In genomic region chr16:17261197-17261858, GRCh38 we compare ENCODE assay signal across 22 cellular contexts.
DNase-seq lines count a peak whose midpoint lies in the region; ATAC-seq, FAIRE-seq and TF ChIP-seq lines count a peak whose summit lies in the region.
"Had no signal": no experiment of that assay in that cellular context is flagged by ENCODE, and none has a peak within 500 bp of the region (broad histone marks: within the 10 kb centered on the region; RNA-seq: fewer than 3 reads in every experiment).

No MANE protein-coding gene starts in this region.

- peaks cover 21% of the 10 kb centered on the region for H3K36me3 Mint-ChIP-seq in activated B cell treated with CpG ODN at 0.5 μM for 24 hours (ENCODE audit: low read depth)
- H3K36me3 Mint-ChIP-seq in naive thymus-derived CD4-positive, alpha-beta T cell, result peaks cover 10 to 25% (median 17%) of the 10 kb centered on the region in 5 donors
- H3K36me3 Mint-ChIP-seq: IgD-negative memory B cell had no signal

- peaks cover 0 to 5% (median 0%) of the 10 kb centered on the region in 3 experiments for H3K36me3 ChIP-seq in naive thymus-derived CD4-positive, alpha-beta T cell (ENCODE audit: control insufficient read depth in 2 of 3, insufficient read depth in 3 of 3, low read length in 3 of 3)
- peaks cover 0 to 14% (median 2%) of the 10 kb centered on the region in 4 donors for H3K36me3 ChIP-seq in esophagus muscularis mucosa
- H3K36me3 ChIP-seq: left lung, upper lobe of left lung had no signal

- intact Hi-C loops in activated B cell treated with CpG ODN at 0.5 μM for 24 hours (cut with micrococcal nuclease), result no loop called here
- intact Hi-C loops in naive thymus-derived CD4-positive, alpha-beta T cell (cut with micrococcal nuclease), result no loop called here
- intact Hi-C loops in esophagus muscularis mucosa (cut with DNase I), result no loop called here

- no peaks in the 10 kb centered on the region for H3K9me3 ChIP-seq in naive thymus-derived CD4-positive, alpha-beta T cell (ENCODE audit: control insufficient read depth in 2 of 3, low read length in 3 of 3)
- H3K9me3 ChIP-seq in esophagus muscularis mucosa, result no peaks in the 10 kb centered on the region
- H3K9me3 ChIP-seq: left lung, upper lobe of left lung had no signal

- H3K4me1 Mint-ChIP-seq in activated B cell treated with CpG ODN at 0.5 μM for 24 hours, result peaks cover 35% of the 10 kb centered on the region
- H3K4me1 Mint-ChIP-seq in naive thymus-derived CD4-positive, alpha-beta T cell, result peaks cover 11 to 56% (median 37%) of the 10 kb centered on the region in 7 donors
- H3K4me1 Mint-ChIP-seq: nephron had no signal

- WGBS in esophagus muscularis mucosa, result 78% methylated on average over 5 of the region's 5 CpGs

- no peaks in the 10 kb centered on the region for H3K27me3 ChIP-seq in naive thymus-derived CD4-positive, alpha-beta T cell (ENCODE audit: control insufficient read depth in 2 of 2, insufficient read depth in 2 of 2, low read length in 2 of 2)
- H3K27me3 ChIP-seq in esophagus muscularis mucosa, result no peaks in the 10 kb centered on the region
- H3K27me3 ChIP-seq: left lung, upper lobe of left lung had no signal

- no peaks in the 10 kb centered on the region for H3K9me3 Mint-ChIP-seq in activated B cell treated with CpG ODN at 0.5 μM for 24 hours
- H3K9me3 Mint-ChIP-seq in naive thymus-derived CD4-positive, alpha-beta T cell, result no peaks in the 10 kb centered on the region
- H3K9me3 Mint-ChIP-seq: IgD-negative memory B cell, nephron had no signal

- FAIRE-seq in GM12891 (lab: Jason Lieb, UNC), result peak; percentile 50
- FAIRE-seq: bronchial epithelial cell, H1 had no signal

- no peak overlapping the region for H3K4me3 Mint-ChIP-seq in activated B cell treated with CpG ODN at 0.5 μM for 24 hours
- peak overlapping the region in 1 of 10 donors; percentile 21 for H3K4me3 Mint-ChIP-seq in naive thymus-derived CD4-positive, alpha-beta T cell
- H3K4me3 Mint-ChIP-seq: nephron had no signal

- TF ChIP-seq CTCF in activated B cell treated with CpG ODN at 0.5 μM for 24 hours (IDR thresholded peaks at IDR 0.05) (no peak), esophagus muscularis mucosa (IDR thresholded peaks at IDR 0.05) (no peak)

- no peak overlapping the region for H3K4me3 ChIP-seq in naive thymus-derived CD4-positive, alpha-beta T cell (ENCODE audit: low read length)
- H3K4me3 ChIP-seq in esophagus muscularis mucosa, result no peak overlapping the region
- H3K4me3 ChIP-seq: left lung, upper lobe of left lung had no signal

- TF ChIP-seq EP300 in esophagus muscularis mucosa (IDR thresholded peaks at IDR 0.05), result no peak

- DNase-seq in NOMO-1 (lab: John Stamatoyannopoulos, UW; ENCODE audit: unreplicated experiment in 2 of 2) (peak; percentile 6 to 9), NOMO-1 treated with dmso at 0.1 percent for 144 hours (lab: John Stamatoyannopoulos, UW; ENCODE audit: unreplicated experiment) (no peak), GM12891 (ENCODE audit: insufficient read length, low spot score) (peak; percentile 42), activated B cell treated with CpG ODN at 0.5 μM for 24 hours (no peak), esophagus muscularis mucosa (ENCODE audit: extremely low spot score) (no peak)
- DNase-seq in naive thymus-derived CD4-positive, alpha-beta T cell, result peak in 2 of 9 donors; percentile 5 to 9
- DNase-seq: ACHN; activated gamma-delta T cell; Calu3; effector CD4-positive, alpha-beta T cell; GDM1; left lung; NCI-H1105; NCI-H2227 treated with DMSO at 0.1 percent for 48 hours; upper lobe of left lung had no signal

- ATAC-seq in activated B cell treated with CpG ODN at 0.5 μM for 24 hours (ENCODE audit: low read depth), result no peak
- no peak for ATAC-seq in naive thymus-derived CD4-positive, alpha-beta T cell
- no peak for ATAC-seq in HG03460 (IDR thresholded peaks at IDR 0.05; ENCODE audit: unreplicated experiment)
- ATAC-seq in HG03196 (IDR thresholded peaks at IDR 0.05; ENCODE audit: unreplicated experiment), result no peak
- ATAC-seq: left lung, Panc1 had no signal

- CTCF ChIA-PET in activated B cell treated with CpG ODN at 0.5 μM for 24 hours (lab: Charles Lee), result interaction anchor here (0.8 to 1.1 kb wide), 3 partner anchors 17 to 206 kb away, joined by 3 to 8 read pairs (median 3); no protein-coding TSS in a partner anchor
- CTCF ChIA-PET in naive thymus-derived CD4-positive, alpha-beta T cell (lab: Charles Lee), result no interaction called here

- H3K4me1 ChIP-seq in naive thymus-derived CD4-positive, alpha-beta T cell (ENCODE audit: control insufficient read depth in 2 of 2, insufficient read depth in 2 of 2, low read length in 2 of 2), result no peaks in the 10 kb centered on the region
- H3K4me1 ChIP-seq in esophagus muscularis mucosa, result peaks cover 0 to 14% (median 7%) of the 10 kb centered on the region in 4 donors
- H3K4me1 ChIP-seq: left lung had no signal

- H3K27ac Mint-ChIP-seq in activated B cell treated with CpG ODN at 0.5 μM for 24 hours, result peak overlapping the region; percentile 61
- H3K27ac Mint-ChIP-seq in naive thymus-derived CD4-positive, alpha-beta T cell, result peak overlapping the region in 5 of 9 donors; percentile 1 to 84 (median 42)
- H3K27ac Mint-ChIP-seq: IgD-negative memory B cell, nephron had no signal

- no peaks in the 10 kb centered on the region for H3K27me3 Mint-ChIP-seq in activated B cell treated with CpG ODN at 0.5 μM for 24 hours
- H3K27me3 Mint-ChIP-seq in naive thymus-derived CD4-positive, alpha-beta T cell, result no peaks in the 10 kb centered on the region
- H3K27me3 Mint-ChIP-seq: IgD-negative memory B cell had no signal

- no peak overlapping the region for H3K27ac ChIP-seq in naive thymus-derived CD4-positive, alpha-beta T cell (ENCODE audit: low read depth, low read length)
- H3K27ac ChIP-seq in esophagus muscularis mucosa (replicated peaks in 1 of 4), result no peak overlapping the region
- H3K27ac ChIP-seq: left lung, upper lobe of left lung had no signal

- TF ChIP-seq POLR2A in GM12891 (IDR thresholded peaks at IDR 0.05; ENCODE audit: low read depth, low read length), result no peak
- no peak for TF ChIP-seq POLR2A in esophagus muscularis mucosa (IDR thresholded peaks at IDR 0.05; ENCODE audit: low read depth)

- POLR2A ChIA-PET in activated B cell treated with CpG ODN at 0.5 μM for 24 hours (lab: Charles Lee), result interaction anchor here (0.6 to 1.0 kb wide), 3 partner anchors 40 to 207 kb away, joined by 3 to 4 read pairs (median 4); no protein-coding TSS in a partner anchor
- POLR2A ChIA-PET in naive thymus-derived CD4-positive, alpha-beta T cell (lab: Charles Lee), result no interaction called here

TF ChIP-seq in GM12891, 5 proteins besides CTCF, POLR2A, EP300 and RAD21:
- TF ChIP-seq TAF1 (IDR thresholded peaks at IDR 0.05; ENCODE audit: low read depth, low read length), result no peak
- no peak for TF ChIP-seq POU2F2 (IDR thresholded peaks at IDR 0.05; ENCODE audit: low read depth, low read length)
- no peak for TF ChIP-seq PAX5 (IDR thresholded peaks at IDR 0.05; ENCODE audit: insufficient read depth, low read length, severe bottlenecking)
- TF ChIP-seq POLR2AphosphoS5 (IDR thresholded peaks at IDR 0.05; ENCODE audit: low read depth, low read length), result no peak
- TF ChIP-seq SPI1 (IDR thresholded peaks at IDR 0.05; ENCODE audit: low read depth, low read length), result no peak

Comparison
In these comparisons a context has a peak if more than half of its experiments do, and no peak if none do; other contexts are left out.
1. DNase-seq: peak in NOMO-1 (2 of 2) and GM12891 (single experiment); none in NOMO-1 treated with dmso at 0.1 percent for 144 hours (single experiment), activated B cell treated with CpG ODN at 0.5 μM for 24 hours (single experiment) and esophagus muscularis mucosa (single experiment).